8 cellular contexts compared by ENCODE assay signal in the genomic region with DNA sequence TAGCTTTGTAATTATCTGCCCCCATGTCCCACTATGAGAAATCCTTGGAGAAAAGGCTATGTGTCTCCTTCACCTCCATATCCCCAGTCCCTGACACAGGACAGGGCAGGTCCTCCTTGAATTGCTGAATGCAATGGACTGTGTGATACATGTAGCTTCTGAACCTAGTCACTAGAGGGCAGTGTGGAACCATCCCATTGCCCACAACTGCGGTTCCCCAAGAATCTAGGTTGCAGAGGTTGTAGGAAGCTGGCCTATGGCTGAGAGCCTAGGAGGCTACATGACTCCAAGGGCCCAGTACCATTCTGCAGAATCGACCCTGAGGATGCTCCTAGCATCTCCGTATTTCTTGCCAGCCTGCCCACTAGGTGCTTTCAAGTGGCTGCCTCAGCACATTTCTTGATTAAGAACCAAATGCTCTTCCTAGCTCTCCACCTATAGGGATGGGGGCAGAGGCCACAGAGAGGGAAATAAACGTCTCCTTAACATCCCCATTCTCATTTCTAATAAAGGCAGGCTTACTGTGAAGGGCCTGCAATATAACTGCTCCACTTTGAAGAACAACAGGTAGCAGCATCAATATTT.
DNase-seq lines count a peak whose midpoint lies in the region; ATAC-seq and TF ChIP-seq lines count a peak whose summit lies in the region.

No MANE protein-coding gene starts in this region.

- POLR2A ChIA-PET in Panc1 (lab: Charles Lee), result no interaction called here

- H3K9me2 ChIP-seq in GM23338 (ENCODE audit: insufficient read depth) (peaks cover 3% of the 10 kb centered on the region; the same call in 1 of the 2 replicates), Karpas-422 (replicated peaks; ENCODE audit: insufficient read depth, low read length) (no peaks in the 10 kb centered on the region)

- no peak overlapping the region for H3K4me3 Mint-ChIP-seq in GM23338
- no peak overlapping the region for H3K4me3 Mint-ChIP-seq in activated T-helper 17 cell treated with anti-CD3 and anti-CD28 coated beads, Interleukin-2, amount 50 U/mL, for 72 hours

- H4K20me1 ChIP-seq in GM23338 (replicated peaks; ENCODE audit: insufficient read depth) (no peaks in the 10 kb centered on the region), Karpas-422 (ENCODE audit: insufficient read depth, low read depth, low read length) (no peaks in the 10 kb centered on the region)

- H3K9ac ChIP-seq in Karpas-422 (ENCODE audit: low read length) (no peak overlapping the region), parathyroid adenoma (no peak overlapping the region)

- no peaks in the 10 kb centered on the region for H3K36me3 ChIP-seq in GM23338 (ENCODE audit: insufficient read depth)
- no peaks in the 10 kb centered on the region for H3K36me3 ChIP-seq in Karpas-422 (ENCODE audit: insufficient read depth, low read length)
- no peaks in the 10 kb centered on the region for H3K36me3 ChIP-seq in Panc1 (ENCODE audit: control insufficient read depth, insufficient read depth, low read length)
- H3K36me3 ChIP-seq in parathyroid adenoma (ENCODE audit: control insufficient read depth, insufficient read depth, low read length), result no peaks in the 10 kb centered on the region

- no peak overlapping the region for H2AFZ ChIP-seq in GM23338
- H2AFZ ChIP-seq in Karpas-422 (ENCODE audit: low read length), result no peak overlapping the region
- H2AFZ ChIP-seq in parathyroid adenoma, result no peak overlapping the region

- peaks cover 4% of the 10 kb centered on the region; the same call in 2 of the 3 replicates for H3K9me3 Mint-ChIP-seq in GM23338
- H3K9me3 Mint-ChIP-seq in activated T-helper 17 cell treated with anti-CD3 and anti-CD28 coated beads, Interleukin-2, amount 50 U/mL, for 72 hours, result no peaks in the 10 kb centered on the region

- H3K36me3 Mint-ChIP-seq in GM23338 (ENCODE audit: low read depth), result no peaks in the 10 kb centered on the region
- no peaks in the 10 kb centered on the region for H3K36me3 Mint-ChIP-seq in activated T-helper 17 cell treated with anti-CD3 and anti-CD28 coated beads, Interleukin-2, amount 50 U/mL, for 72 hours (ENCODE audit: low read depth)

- CTCF ChIA-PET in Panc1 (lab: Charles Lee), result interaction anchor here (0.6 to 2.0 kb wide), 5 partner anchors 78 to 342 kb away, joined by 3 to 7 read pairs (median 4); no protein-coding TSS in a partner anchor

- peak; percentile 62 for DNase-seq in GM10266 (ENCODE audit: extremely low spot score)
- DNase-seq in GM23338 (ENCODE audit: low spot score), result peak; percentile 87
- peak; percentile 83 for DNase-seq in Karpas-422
- peak; percentile 55 for DNase-seq in Panc1 (ENCODE audit: low read depth, low spot score)
- peak; percentile 59 for DNase-seq in germinal center (ENCODE audit: low spot score)
- DNase-seq in OCI-M2 (lab: John Stamatoyannopoulos, UW; ENCODE audit: unreplicated experiment), result no peak

- H3K27ac ChIP-seq in GM23338 (ENCODE audit: low read depth) (no peak overlapping the region), Karpas-422 (ENCODE audit: low read length) (no peak overlapping the region), Panc1 (ENCODE audit: low read length) (no peak overlapping the region), parathyroid adenoma (no peak overlapping the region)

- H3K9me3 ChIP-seq in Karpas-422 (ENCODE audit: low read length) (no peaks in the 10 kb centered on the region), Panc1 (ENCODE audit: control insufficient read depth, insufficient read depth, low read depth, low read length) (no peaks in the 10 kb centered on the region), parathyroid adenoma (ENCODE audit: control insufficient read depth, low read length) (no peaks in the 10 kb centered on the region)

- H3K79me2 ChIP-seq in GM23338 (replicated peaks; ENCODE audit: insufficient read depth) (no peaks in the 10 kb centered on the region), Karpas-422 (ENCODE audit: low read length) (no peaks in the 10 kb centered on the region), parathyroid adenoma (no peaks in the 10 kb centered on the region)

- H3F3A ChIP-seq in GM23338 (replicated peaks; ENCODE audit: low read depth), result no peaks in the 10 kb centered on the region

- H3K27me3 Mint-ChIP-seq in GM23338 (ENCODE audit: insufficient read depth, low read depth, poor library complexity), result no peaks in the 10 kb centered on the region
- peaks cover 22% of the 10 kb centered on the region for H3K27me3 Mint-ChIP-seq in activated T-helper 17 cell treated with anti-CD3 and anti-CD28 coated beads, Interleukin-2, amount 50 U/mL, for 72 hours

- BruUV-seq in Panc1 (replicated peaks; lab: Mats Ljungman, UMichigan), result no TSS peak

- in situ Hi-C loops in Panc1 (cut with HindIII; ENCODE audit: low pct_unique_long_range_greater_than_20kb, low sequenced_read_pairs), result no loop called here

- H3K27me3 ChIP-seq in GM23338 (ENCODE audit: insufficient read depth) (no peaks in the 10 kb centered on the region), Karpas-422 (ENCODE audit: low read length) (no peaks in the 10 kb centered on the region), Panc1 (ENCODE audit: control insufficient read depth, insufficient read depth, low read length) (no peaks in the 10 kb centered on the region), parathyroid adenoma (ENCODE audit: control insufficient read depth, insufficient read depth, low read length) (no peaks in the 10 kb centered on the region)

- H3K4me2 ChIP-seq in GM23338, result no peak overlapping the region
- H3K4me2 ChIP-seq in Karpas-422 (ENCODE audit: low read depth, low read length, poor library complexity, severe bottlenecking), result no peak overlapping the region
- H3K4me2 ChIP-seq in parathyroid adenoma (ENCODE audit: low read length), result no peak overlapping the region

- intact Hi-C loops in Panc1 (cut with micrococcal nuclease; ENCODE audit: unreplicated experiment), result loop anchor here (2.0 to 10.0 kb wide), 3 partner anchors 60 to 392 kb away; no protein-coding TSS in a partner anchor

- H3K4me1 Mint-ChIP-seq in GM23338, result no peaks in the 10 kb centered on the region; the same call in 2 of the 3 replicates
- no peaks in the 10 kb centered on the region for H3K4me1 Mint-ChIP-seq in activated T-helper 17 cell treated with anti-CD3 and anti-CD28 coated beads, Interleukin-2, amount 50 U/mL, for 72 hours

- ATAC-seq in GM23338 (peak; percentile 100), Panc1 (peak; percentile 99)
- peak; percentile 83 for ATAC-seq in activated T-helper 17 cell treated with anti-CD3 and anti-CD28 coated beads, Interleukin-2, amount 50 U/mL, for 72 hours (replicated peaks)

- TF ChIP-seq CTCF in GM10266 (IDR thresholded peaks at IDR 0.05; ENCODE audit: control insufficient read depth, insufficient read depth, low read depth, missing control alignments) (peak; percentile 93), GM23338 (conservative IDR thresholded peaks at IDR 0.05; ENCODE audit: low read depth in 2 of 2) (peak; percentile 89 to 98), Panc1 (IDR thresholded peaks at IDR 0.05) (peak; percentile 94), parathyroid adenoma (IDR thresholded peaks at IDR 0.05) (peak; percentile 74)

- no peak overlapping the region for H3K27ac Mint-ChIP-seq in GM23338
- no peak overlapping the region for H3K27ac Mint-ChIP-seq in activated T-helper 17 cell treated with anti-CD3 and anti-CD28 coated beads, Interleukin-2, amount 50 U/mL, for 72 hours

- H3K4me3 ChIP-seq in GM23338 (no peak overlapping the region), Karpas-422 (ENCODE audit: low read length) (no peak overlapping the region), Panc1 (ENCODE audit: low read depth in 2 of 2, low read length in 2 of 2) (no peak overlapping the region), parathyroid adenoma (ENCODE audit: low read depth, low read length) (no peak overlapping the region)

- no peaks in the 10 kb centered on the region for H3K4me1 ChIP-seq in GM23338 (ENCODE audit: insufficient read depth)
- no peaks in the 10 kb centered on the region for H3K4me1 ChIP-seq in Karpas-422 (ENCODE audit: low read length)
- H3K4me1 ChIP-seq in Panc1 (ENCODE audit: control insufficient read depth, insufficient read depth, low read length), result no peaks in the 10 kb centered on the region
- no peaks in the 10 kb centered on the region for H3K4me1 ChIP-seq in parathyroid adenoma

TF ChIP-seq in GM23338, 12 proteins besides CTCF, POLR2A, EP300 and RAD21 (continues in another document):
- TF ChIP-seq POLR2AphosphoS5 (IDR thresholded peaks at IDR 0.05; ENCODE audit: low read depth), result no peak
